ENCODE assay signal across 13 cellular contexts in genomic region chr4:7365472-7366179, GRCh38.
DNase-seq lines count a peak whose midpoint lies in the region; ATAC-seq and TF ChIP-seq lines count a peak whose summit lies in the region.
"Had no signal": no experiment of that assay in that cellular context is flagged by ENCODE, and none has a peak within 500 bp of the region (broad histone marks: within the 10 kb centered on the region; RNA-seq: fewer than 3 reads in every experiment).

No MANE protein-coding gene starts in this region.

- DNase-seq in DMS 273 treated with DMSO at 0.1 percent for 48 hours (lab: John Stamatoyannopoulos, UW) (peak; percentile 10), NCI-H2029 (lab: John Stamatoyannopoulos, UW) (peak; percentile 96), midbrain (lab: John Stamatoyannopoulos, UW) (peak; percentile 88), T-helper 2 cell (no peak)
- DNase-seq: activated T-cell treated with anti-CD3 and anti-CD28 coated beads, Interleukin-2, amount 50 U/mL, for 24 hours; AML-193; islet precursor cell; MM.1S; WERI-Rb-1 had no signal

- ATAC-seq in SK-N-SH treated with all-trans-retinoic acid at 6 μM for 48 hours = peak; percentile 12; the same call in 1 of the 3 replicates
- ATAC-seq in HG03565 (IDR thresholded peaks at IDR 0.05; ENCODE audit: unreplicated experiment) = no peak
- ATAC-seq in GM18870 (IDR thresholded peaks at IDR 0.05; ENCODE audit: unreplicated experiment) = no peak
- no peak for ATAC-seq in GM18519 (IDR thresholded peaks at IDR 0.05; ENCODE audit: low FRiP score, unreplicated experiment)

TF ChIP-seq in SK-N-SH treated with all-trans-retinoic acid at 6 μM for 48 hours, 23 proteins besides CTCF, POLR2A, EP300 and RAD21:
- TF ChIP-seq ISL1 (CRISPR knock-in tag; IDR thresholded peaks at IDR 0.05) = no peak
- no peak for TF ChIP-seq CSDC2 (CRISPR knock-in tag; IDR thresholded peaks at IDR 0.05)
- TF ChIP-seq PPARA (CRISPR knock-in tag; IDR thresholded peaks at IDR 0.05; ENCODE audit: borderline replicate concordance) = no peak
- TF ChIP-seq RARB (CRISPR knock-in tag; IDR thresholded peaks at IDR 0.05) = no peak
- TF ChIP-seq, protein P1, sequence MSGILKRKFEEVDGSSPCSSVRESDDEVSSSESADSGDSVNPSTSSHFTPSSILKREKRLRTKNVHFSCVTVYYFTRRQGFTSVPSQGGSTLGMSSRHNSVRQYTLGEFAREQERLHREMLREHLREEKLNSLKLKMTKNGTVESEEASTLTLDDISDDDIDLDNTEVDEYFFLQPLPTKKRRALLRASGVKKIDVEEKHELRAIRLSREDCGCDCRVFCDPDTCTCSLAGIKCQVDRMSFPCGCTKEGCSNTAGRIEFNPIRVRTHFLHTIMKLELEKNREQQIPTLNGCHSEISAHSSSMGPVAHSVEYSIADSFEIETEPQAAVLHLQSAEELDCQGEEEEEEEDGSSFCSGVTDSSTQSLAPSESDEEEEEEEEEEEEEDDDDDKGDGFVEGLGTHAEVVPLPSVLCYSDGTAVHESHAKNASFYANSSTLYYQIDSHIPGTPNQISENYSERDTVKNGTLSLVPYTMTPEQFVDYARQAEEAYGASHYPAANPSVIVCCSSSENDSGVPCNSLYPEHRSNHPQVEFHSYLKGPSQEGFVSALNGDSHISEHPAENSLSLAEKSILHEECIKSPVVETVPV (CRISPR knock-in tag; IDR thresholded peaks at IDR 0.05) = no peak
- TF ChIP-seq, protein P2, sequence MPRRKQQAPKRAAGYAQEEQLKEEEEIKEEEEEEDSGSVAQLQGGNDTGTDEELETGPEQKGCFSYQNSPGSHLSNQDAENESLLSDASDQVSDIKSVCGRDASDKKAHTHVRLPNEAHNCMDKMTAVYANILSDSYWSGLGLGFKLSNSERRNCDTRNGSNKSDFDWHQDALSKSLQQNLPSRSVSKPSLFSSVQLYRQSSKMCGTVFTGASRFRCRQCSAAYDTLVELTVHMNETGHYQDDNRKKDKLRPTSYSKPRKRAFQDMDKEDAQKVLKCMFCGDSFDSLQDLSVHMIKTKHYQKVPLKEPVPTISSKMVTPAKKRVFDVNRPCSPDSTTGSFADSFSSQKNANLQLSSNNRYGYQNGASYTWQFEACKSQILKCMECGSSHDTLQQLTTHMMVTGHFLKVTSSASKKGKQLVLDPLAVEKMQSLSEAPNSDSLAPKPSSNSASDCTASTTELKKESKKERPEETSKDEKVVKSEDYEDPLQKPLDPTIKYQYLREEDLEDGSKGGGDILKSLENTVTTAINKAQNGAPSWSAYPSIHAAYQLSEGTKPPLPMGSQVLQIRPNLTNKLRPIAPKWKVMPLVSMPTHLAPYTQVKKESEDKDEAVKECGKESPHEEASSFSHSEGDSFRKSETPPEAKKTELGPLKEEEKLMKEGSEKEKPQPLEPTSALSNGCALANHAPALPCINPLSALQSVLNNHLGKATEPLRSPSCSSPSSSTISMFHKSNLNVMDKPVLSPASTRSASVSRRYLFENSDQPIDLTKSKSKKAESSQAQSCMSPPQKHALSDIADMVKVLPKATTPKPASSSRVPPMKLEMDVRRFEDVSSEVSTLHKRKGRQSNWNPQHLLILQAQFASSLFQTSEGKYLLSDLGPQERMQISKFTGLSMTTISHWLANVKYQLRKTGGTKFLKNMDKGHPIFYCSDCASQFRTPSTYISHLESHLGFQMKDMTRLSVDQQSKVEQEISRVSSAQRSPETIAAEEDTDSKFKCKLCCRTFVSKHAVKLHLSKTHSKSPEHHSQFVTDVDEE (CRISPR knock-in tag; IDR thresholded peaks at IDR 0.05) = no peak
- TF ChIP-seq GLIS3 (CRISPR knock-in tag; IDR thresholded peaks at IDR 0.05) = no peak
- no peak for TF ChIP-seq OSR1 (CRISPR knock-in tag; IDR thresholded peaks at IDR 0.05)
- no peak for TF ChIP-seq ESRRG (CRISPR knock-in tag; IDR thresholded peaks at IDR 0.05)
- no peak for TF ChIP-seq ZFP3 (CRISPR knock-in tag; IDR thresholded peaks at IDR 0.05)
- TF ChIP-seq, protein P3, sequence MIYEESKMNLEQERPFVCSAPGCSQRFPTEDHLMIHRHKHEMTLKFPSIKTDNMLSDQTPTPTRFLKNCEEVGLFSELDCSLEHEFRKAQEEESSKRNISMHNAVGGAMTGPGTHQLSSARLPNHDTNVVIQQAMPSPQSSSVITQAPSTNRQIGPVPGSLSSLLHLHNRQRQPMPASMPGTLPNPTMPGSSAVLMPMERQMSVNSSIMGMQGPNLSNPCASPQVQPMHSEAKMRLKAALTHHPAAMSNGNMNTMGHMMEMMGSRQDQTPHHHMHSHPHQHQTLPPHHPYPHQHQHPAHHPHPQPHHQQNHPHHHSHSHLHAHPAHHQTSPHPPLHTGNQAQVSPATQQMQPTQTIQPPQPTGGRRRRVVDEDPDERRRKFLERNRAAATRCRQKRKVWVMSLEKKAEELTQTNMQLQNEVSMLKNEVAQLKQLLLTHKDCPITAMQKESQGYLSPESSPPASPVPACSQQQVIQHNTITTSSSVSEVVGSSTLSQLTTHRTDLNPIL (CRISPR knock-in tag; IDR thresholded peaks at IDR 0.05; ENCODE audit: low read depth) = no peak
- TF ChIP-seq ARNTL (CRISPR knock-in tag; IDR thresholded peaks at IDR 0.05; ENCODE audit: borderline replicate concordance, low read depth) = no peak
- TF ChIP-seq, protein P4, sequence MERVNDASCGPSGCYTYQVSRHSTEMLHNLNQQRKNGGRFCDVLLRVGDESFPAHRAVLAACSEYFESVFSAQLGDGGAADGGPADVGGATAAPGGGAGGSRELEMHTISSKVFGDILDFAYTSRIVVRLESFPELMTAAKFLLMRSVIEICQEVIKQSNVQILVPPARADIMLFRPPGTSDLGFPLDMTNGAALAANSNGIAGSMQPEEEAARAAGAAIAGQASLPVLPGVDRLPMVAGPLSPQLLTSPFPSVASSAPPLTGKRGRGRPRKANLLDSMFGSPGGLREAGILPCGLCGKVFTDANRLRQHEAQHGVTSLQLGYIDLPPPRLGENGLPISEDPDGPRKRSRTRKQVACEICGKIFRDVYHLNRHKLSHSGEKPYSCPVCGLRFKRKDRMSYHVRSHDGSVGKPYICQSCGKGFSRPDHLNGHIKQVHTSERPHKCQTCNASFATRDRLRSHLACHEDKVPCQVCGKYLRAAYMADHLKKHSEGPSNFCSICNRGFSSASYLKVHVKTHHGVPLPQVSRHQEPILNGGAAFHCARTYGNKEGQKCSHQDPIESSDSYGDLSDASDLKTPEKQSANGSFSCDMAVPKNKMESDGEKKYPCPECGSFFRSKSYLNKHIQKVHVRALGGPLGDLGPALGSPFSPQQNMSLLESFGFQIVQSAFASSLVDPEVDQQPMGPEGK (CRISPR knock-in tag; IDR thresholded peaks at IDR 0.05; ENCODE audit: borderline replicate concordance) = no peak
- no peak for TF ChIP-seq ZFP30 (CRISPR knock-in tag; IDR thresholded peaks at IDR 0.05)
- no peak for TF ChIP-seq TOX (CRISPR knock-in tag; IDR thresholded peaks at IDR 0.05; ENCODE audit: borderline replicate concordance)
- no peak for TF ChIP-seq ZNF565 (CRISPR knock-in tag; conservative IDR thresholded peaks at IDR 0.05; ENCODE audit: low read depth)
- no peak for TF ChIP-seq ZC3H10 (CRISPR knock-in tag; IDR thresholded peaks at IDR 0.05)

Comparison
In these comparisons a context has a peak if more than half of its experiments do, and no peak if none do; other contexts are left out.
1. DNase-seq: peak in DMS 273 treated with DMSO at 0.1 percent for 48 hours (single experiment), NCI-H2029 (single experiment) and midbrain (single experiment); none in T-helper 2 cell (0 of 5).